In the genomic region with DNA sequence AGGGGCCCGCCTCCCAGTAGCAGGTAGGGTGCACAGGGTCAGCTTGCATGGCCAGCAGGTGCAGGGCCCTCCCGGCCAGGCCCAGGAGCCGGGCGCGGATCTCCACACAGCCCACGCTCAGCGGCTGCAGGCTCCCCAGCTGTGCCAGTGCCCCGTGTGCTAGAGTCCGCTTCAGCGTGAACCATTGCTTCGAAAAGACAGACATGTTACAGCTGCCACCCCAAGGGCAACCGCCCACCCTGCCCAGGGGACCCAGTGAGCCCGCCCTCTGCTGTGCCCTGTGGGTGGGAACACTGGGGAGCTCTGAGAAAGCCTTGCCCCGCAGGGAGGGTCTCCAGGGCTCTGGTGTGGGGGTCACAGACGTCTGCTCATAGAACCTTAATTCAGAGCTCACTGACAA, we compare ENCODE assay signal across 19 cellular contexts.
"Had no signal": no experiment of that assay in that cellular context is flagged by ENCODE, and none has a peak within 500 bp of the region (broad histone marks: within the 10 kb centered on the region; RNA-seq: fewer than 3 reads in every experiment).

No MANE protein-coding gene starts in this region.

- H3K27ac ChIP-seq: dorsolateral prefrontal cortex, esophagus muscularis mucosa, SK-N-MC, uterus, VCaP had no signal

- H3K27ac Mint-ChIP-seq: activated CD8-positive, alpha-beta T cell treated with anti-CD3 and anti-CD28 coated beads, Interleukin-2, amount 10 ng/mL, durations not matched to agents 7 days and 5 days; immature natural killer cell; natural killer cell; T-cell had no signal

- H3K9me3 Mint-ChIP-seq: central memory CD8-positive, alpha-beta T cell; immature natural killer cell; natural killer cell; T-cell had no signal

- ATAC-seq: activated CD8-positive, alpha-beta T cell treated with anti-CD3 and anti-CD28 coated beads, Interleukin-2, amount 10 ng/mL, durations not matched to agents 7 days and 5 days; left colon; natural killer cell; stimulated activated naive CD8-positive, alpha-beta T cell treated with anti-CD3 and anti-CD28 coated beads, Interleukin-15, Interleukin-2, amounts not matched to agents 100 U/mL and 50 U/mL, for 24 hours; T-cell had no signal

- H3K4me1 ChIP-seq: esophagus muscularis mucosa, uterus had no signal

- DNase-seq: activated CD4-positive, alpha-beta T cell treated with anti-CD3 and anti-CD28 coated beads for 4 hours; activated CD8-positive, alpha-beta T cell treated with anti-CD3 and anti-CD28 coated beads, Interleukin-2, amount 10 ng/mL, durations not matched to agents 7 days and 5 days; activated gamma-delta T cell treated with Interleukin-2 at 50 U/mL for 16 hours; glutamatergic neuron; immature natural killer cell; mucosa of descending colon; occipital lobe; stimulated activated CD4-positive, alpha-beta T cell treated with anti-CD3 and anti-CD28 coated beads, Interleukin-2, amount 100 ng/mL, for 48 hours; stimulated activated naive CD8-positive, alpha-beta T cell treated with anti-CD3 and anti-CD28 coated beads, Interleukin-15, Interleukin-2, amounts not matched to agents 100 U/mL and 50 U/mL, for 24 hours; T1000 had no signal

- H3K4me3 Mint-ChIP-seq: activated CD8-positive, alpha-beta T cell treated with anti-CD3 and anti-CD28 coated beads, Interleukin-2, amount 10 ng/mL, durations not matched to agents 7 days and 5 days; central memory CD8-positive, alpha-beta T cell; immature natural killer cell; natural killer cell; T-cell had no signal

- H3K36me3 Mint-ChIP-seq: immature natural killer cell, natural killer cell, T-cell had no signal

- H3K9me3 ChIP-seq: mucosa of descending colon, uterus had no signal

- H3K4me3 ChIP-seq: dorsolateral prefrontal cortex, esophagus muscularis mucosa, mucosa of descending colon, SK-N-MC, uterus had no signal

- H3K27me3 ChIP-seq: uterus had no signal

- H3K36me3 ChIP-seq: esophagus muscularis mucosa, uterus had no signal
